15 cellular contexts compared by ENCODE assay signal in genomic region chr17:69870751-69871199, GRCh38.
A peak's percentile ranks its signal among the peaks of the same experiment; 100 is the strongest.
DNase-seq lines count a peak whose midpoint lies in the region; ATAC-seq and TF ChIP-seq lines count a peak whose summit lies in the region.
"Had no signal": no experiment of that assay in that cellular context is flagged by ENCODE, and none has a peak within 500 bp of the region (broad histone marks: within the 10 kb centered on the region; RNA-seq: fewer than 3 reads in every experiment).

No MANE protein-coding gene starts in this region.

- H3K4me1 Mint-ChIP-seq in stimulated activated naive B cell treated with anti-CD40 and anti-IgM and Interleukin-4, amounts not matched to agents 10 μg/mL and 1 μg/mL and 100 μg/mL, for 72 hours: peaks cover 9 to 17% of the 10 kb centered on the region in 2 donors

- peaks cover 0 to 5% of the 10 kb centered on the region in 2 donors for H3K9me3 Mint-ChIP-seq in stimulated activated naive B cell treated with anti-CD40 and anti-IgM and Interleukin-4, amounts not matched to agents 10 μg/mL and 1 μg/mL and 100 μg/mL, for 72 hours

- H3K27me3 ChIP-seq in HUES48 (ENCODE audit: control insufficient read depth, insufficient read depth, low read length) (no peaks in the 10 kb centered on the region), brain microvascular endothelial cell (replicated peaks) (no peaks in the 10 kb centered on the region), sigmoid colon (no peaks in the 10 kb centered on the region)
- H3K27me3 ChIP-seq: BE2C, gastrocnemius medialis, Peyer's patch had no signal

- H3K4me3 Mint-ChIP-seq in stimulated activated naive B cell treated with anti-CD40 and anti-IgM and Interleukin-4, amounts not matched to agents 10 μg/mL and 1 μg/mL and 100 μg/mL, for 72 hours: no peak overlapping the region

- DNase-seq in AG08395 (ENCODE audit: low spot score) (peak; percentile 65), brain microvascular endothelial cell (no peak), islet precursor cell (peak; percentile 91), NCI-H146 treated with DMSO at 0.1 percent for 48 hours (lab: John Stamatoyannopoulos, UW; ENCODE audit: unreplicated experiment) (no peak), NCI-H1105 treated with DMSO at 0.1 percent for 48 hours (lab: John Stamatoyannopoulos, UW) (no peak), sigmoid colon (no peak)
- no peak for DNase-seq in stimulated activated naive B cell treated with anti-CD40 and anti-IgM and Interleukin-4, amounts not matched to agents 10 μg/mL and 1 μg/mL and 100 μg/mL, for 72 hours
- DNase-seq: activated T-cell treated with anti-CD3 and anti-CD28 coated beads for 4 hours, BE2C, gastrocnemius medialis, NCI-H2227 treated with DMSO at 0.1 percent for 48 hours, Peyer's patch, substantia nigra had no signal

- H3K4me3 ChIP-seq in HUES48 (ENCODE audit: low read depth, low read length) (no peak overlapping the region), brain microvascular endothelial cell (ENCODE audit: low read depth, low read length) (no peak overlapping the region), sigmoid colon (no peak overlapping the region)
- H3K4me3 ChIP-seq: gastrocnemius medialis, Peyer's patch had no signal

- H3K36me3 Mint-ChIP-seq in stimulated activated naive B cell treated with anti-CD40 and anti-IgM and Interleukin-4, amounts not matched to agents 10 μg/mL and 1 μg/mL and 100 μg/mL, for 72 hours: peaks cover 0 to 2% of the 10 kb centered on the region in 2 donors

- H3K27ac ChIP-seq in HUES48 (ENCODE audit: low read depth, low read length) (peak overlapping the region; percentile 85), brain microvascular endothelial cell (peak overlapping the region; percentile 54), sigmoid colon (no peak overlapping the region)
- H3K27ac ChIP-seq: gastrocnemius medialis, KMS-11, Peyer's patch had no signal

- H3K9me3 ChIP-seq in HUES48 (ENCODE audit: control insufficient read depth, insufficient read depth, low read length) (no peaks in the 10 kb centered on the region), sigmoid colon (peaks cover 0 to 3% (median 0%) of the 10 kb centered on the region in 4 donors)
- H3K9me3 ChIP-seq: BE2C, gastrocnemius medialis, Peyer's patch had no signal

- peaks cover 21% of the 10 kb centered on the region for H3K4me1 ChIP-seq in HUES48 (ENCODE audit: control insufficient read depth, insufficient read depth, low read length)
- no peaks in the 10 kb centered on the region for H3K4me1 ChIP-seq in sigmoid colon
- H3K4me1 ChIP-seq: BE2C, gastrocnemius medialis, Peyer's patch had no signal

- TF ChIP-seq CTCF in brain microvascular endothelial cell (IDR thresholded peaks at IDR 0.05; ENCODE audit: low read depth, low read length, missing control alignments) (no peak), sigmoid colon (IDR thresholded peaks at IDR 0.05) (no peak)

- no peak for ATAC-seq in stimulated activated naive B cell treated with anti-CD40 and anti-IgM and Interleukin-4, amounts not matched to agents 10 μg/mL and 1 μg/mL and 100 μg/mL, for 72 hours (replicated peaks)
- ATAC-seq: gastrocnemius medialis had no signal

- H3K27ac Mint-ChIP-seq in stimulated activated naive B cell treated with anti-CD40 and anti-IgM and Interleukin-4, amounts not matched to agents 10 μg/mL and 1 μg/mL and 100 μg/mL, for 72 hours: no peak overlapping the region

- intact Hi-C loops in sigmoid colon (cut with DNase I): no loop called here

- no peak for TF ChIP-seq EP300 in sigmoid colon (IDR thresholded peaks at IDR 0.05)

- H3K9ac ChIP-seq in HUES48 (ENCODE audit: low read depth, low read length): no peak overlapping the region
- H3K9ac ChIP-seq: KMS-11 had no signal

- H3K36me3 ChIP-seq in HUES48 (ENCODE audit: control insufficient read depth, insufficient read depth, low read length) (no peaks in the 10 kb centered on the region), brain microvascular endothelial cell (replicated peaks) (no peaks in the 10 kb centered on the region), sigmoid colon (no peaks in the 10 kb centered on the region)
- H3K36me3 ChIP-seq: BE2C, gastrocnemius medialis, Peyer's patch had no signal

- TF ChIP-seq POLR2A in sigmoid colon (IDR thresholded peaks at IDR 0.05): no peak

- in situ Hi-C loops in brain microvascular endothelial cell (cut with HindIII; ENCODE audit: low pct_ligation_motif_present, low sequenced_read_pairs): no loop called here

- WGBS in sigmoid colon, 2 donors: 68 to 73% methylated on average over 3 of the region's 3 CpGs

- H3K27me3 Mint-ChIP-seq in stimulated activated naive B cell treated with anti-CD40 and anti-IgM and Interleukin-4, amounts not matched to agents 10 μg/mL and 1 μg/mL and 100 μg/mL, for 72 hours: peaks cover 0 to 5% of the 10 kb centered on the region in 2 donors

Comparison
In these comparisons a context has a peak if more than half of its experiments do, and no peak if none do; other contexts are left out.
1. DNase-seq: peak in AG08395 (single experiment) and islet precursor cell (single experiment); none in brain microvascular endothelial cell (single experiment), NCI-H146 treated with DMSO at 0.1 percent for 48 hours (single experiment), NCI-H1105 treated with DMSO at 0.1 percent for 48 hours (single experiment), stimulated activated naive B cell treated with anti-CD40 and anti-IgM and Interleukin-4, amounts not matched to agents 10 μg/mL and 1 μg/mL and 100 μg/mL, for 72 hours (single experiment) and sigmoid colon (single experiment).
2. H3K27ac ChIP-seq: peak in HUES48 (single experiment) and brain microvascular endothelial cell (single experiment); none in sigmoid colon (0 of 4).